In genomic region chr7:1712907-1713501, GRCh38 we compare ENCODE assay signal across 18 cellular contexts. TPM values are rescaled to one million over a fixed set of nuclear protein-coding genes. Genes with fewer than 3 reads are reported as not detected.
DNase-seq lines count a peak whose midpoint lies in the region; ATAC-seq, FAIRE-seq and TF ChIP-seq lines count a peak whose summit lies in the region.
"Had no signal": no experiment of that assay in that cellular context is flagged by ENCODE, and none has a peak within 500 bp of the region (broad histone marks: within the 10 kb centered on the region; RNA-seq: fewer than 3 reads in every experiment).

No MANE protein-coding gene starts in this region.

- TF ChIP-seq POLR2A in HepG2 (IDR thresholded peaks at IDR 0.05; ENCODE audit: insufficient read depth in 1 of 2, low read depth in 2 of 2, low read length in 2 of 2), result no peak

- no peaks in the 10 kb centered on the region for H3K27me3 ChIP-seq in BLaER1 treated with 17β-estradiol and CSF1 and Interleukin-3, amounts not matched to agents 10 nM and 100 nM
- H3K27me3 ChIP-seq in GM23338 (ENCODE audit: insufficient read depth) (no peaks in the 10 kb centered on the region), HepG2 (ENCODE audit: control insufficient read depth in 1 of 2, insufficient read depth in 2 of 2, low read length in 2 of 2) (no peaks in the 10 kb centered on the region; a peak in 2 of 5 replicates)

- peak overlapping the region in 6 of 11 experiments; percentile 17 to 48 (median 30); a peak in 9 of 22 replicates for H3K4me2 ChIP-seq in BLaER1 treated with 17β-estradiol and CSF1 and Interleukin-3, amounts not matched to agents 10 nM and 100 nM
- H3K4me2 ChIP-seq in GM23338 (peak overlapping the region; percentile 57), HepG2 (ENCODE audit: low read depth, low read length) (peak overlapping the region; percentile 74)

- peaks cover 11 to 20% (median 16%) of the 10 kb centered on the region in 11 experiments for H3K9me3 ChIP-seq in BLaER1 treated with 17β-estradiol and CSF1 and Interleukin-3, amounts not matched to agents 10 nM and 100 nM (replicated peaks in 1 of 11)
- H3K9me3 ChIP-seq in HepG2 (ENCODE audit: low read length), result peaks cover 12% of the 10 kb centered on the region

- in situ Hi-C loops in HepG2 (cut with HindIII; ENCODE audit: extremely low pct_ligation_motif_present, low pct_unique_long_range_greater_than_20kb), result loop anchor here (5.0 kb wide), 1 partner anchor 46 kb away; no protein-coding TSS in a partner anchor

- H3K27ac Mint-ChIP-seq in GM23338 (no peak overlapping the region), chondrocyte (ENCODE audit: unreplicated experiment) (no peak overlapping the region)
- H3K27ac Mint-ChIP-seq: activated CD8-positive, alpha-beta T cell treated with anti-CD3 and anti-CD28 coated beads, Interleukin-2, amount 10 ng/mL, durations not matched to agents 7 days and 5 days; CD4-positive, CD25-positive, alpha-beta regulatory T cell; stimulated activated memory B cell treated with anti-CD40 and anti-IgM and Interleukin-4, amounts not matched to agents 10 μg/mL and 1 μg/mL and 100 μg/mL, for 72 hours had no signal

- peaks cover 19% of the 10 kb centered on the region for H3K9me3 Mint-ChIP-seq in GM23338
- peaks cover 3% of the 10 kb centered on the region for H3K9me3 Mint-ChIP-seq in chondrocyte (ENCODE audit: low read depth)

- H3K36me3 ChIP-seq in BLaER1 treated with 17β-estradiol and CSF1 and Interleukin-3, amounts not matched to agents 10 nM and 100 nM, result peaks cover 0 to 11% (median 3%) of the 10 kb centered on the region in 11 experiments; a peak in 5 of 22 replicates
- peaks cover 3% of the 10 kb centered on the region; the same call in 1 of the 2 replicates for H3K36me3 ChIP-seq in GM23338 (ENCODE audit: insufficient read depth)
- no peaks in the 10 kb centered on the region for H3K36me3 ChIP-seq in HepG2 (replicated peaks in 1 of 2; ENCODE audit: control insufficient read depth in 1 of 2, insufficient read depth in 2 of 2, low read length in 2 of 2)

- H3K4me1 Mint-ChIP-seq in GM23338 (peaks cover 41% of the 10 kb centered on the region), chondrocyte (ENCODE audit: low read depth) (peaks cover 8% of the 10 kb centered on the region)

- peaks cover 18% of the 10 kb centered on the region for H3K27me3 Mint-ChIP-seq in GM23338 (ENCODE audit: insufficient read depth, low read depth, poor library complexity)
- peaks cover 13% of the 10 kb centered on the region for H3K27me3 Mint-ChIP-seq in chondrocyte (ENCODE audit: low read depth)

- TF ChIP-seq CTCF in GM23338 (conservative IDR thresholded peaks at IDR 0.05; ENCODE audit: low read depth in 2 of 2), result no peak
- no peak for TF ChIP-seq CTCF in chondrocyte (IDR thresholded peaks at IDR 0.05)
- TF ChIP-seq CTCF in HepG2 (CRISPR knock-in tag; IDR thresholded peaks at IDR 0.05), result no peak

- no peaks in the 10 kb centered on the region for H3K79me2 ChIP-seq in GM23338 (replicated peaks; ENCODE audit: insufficient read depth)
- no peaks in the 10 kb centered on the region for H3K79me2 ChIP-seq in HepG2 (ENCODE audit: insufficient read depth, low read length)

- ATAC-seq in GM23338 (peak; percentile 8), HepG2 (peak; percentile 14), GM21381 (IDR thresholded peaks at IDR 0.05; ENCODE audit: unreplicated experiment) (no peak), HG03039 (IDR thresholded peaks at IDR 0.05; ENCODE audit: unreplicated experiment) (no peak)
- ATAC-seq: activated CD8-positive, alpha-beta T cell treated with anti-CD3 and anti-CD28 coated beads, Interleukin-2, amount 10 ng/mL, durations not matched to agents 7 days and 5 days; stimulated activated memory B cell treated with anti-CD40 and anti-IgM and Interleukin-4, amounts not matched to agents 10 μg/mL and 1 μg/mL and 100 μg/mL, for 72 hours had no signal

- no peaks in the 10 kb centered on the region for H3K9me2 ChIP-seq in GM23338 (ENCODE audit: insufficient read depth)

- H3K4me1 ChIP-seq in BLaER1 treated with 17β-estradiol and CSF1 and Interleukin-3, amounts not matched to agents 10 nM and 100 nM, result peaks cover 5 to 53% (median 37%) of the 10 kb centered on the region in 10 experiments; a peak in 19 of 20 replicates
- H3K4me1 ChIP-seq in GM23338 (ENCODE audit: insufficient read depth), result peaks cover 23% of the 10 kb centered on the region
- H3K4me1 ChIP-seq in HepG2 (ENCODE audit: insufficient read depth, low read length), result peaks cover 58% of the 10 kb centered on the region

- H3K4me3 Mint-ChIP-seq in GM23338 (no peak overlapping the region), chondrocyte (ENCODE audit: unreplicated experiment) (no peak overlapping the region)
- H3K4me3 Mint-ChIP-seq: activated CD8-positive, alpha-beta T cell treated with anti-CD3 and anti-CD28 coated beads, Interleukin-2, amount 10 ng/mL, durations not matched to agents 7 days and 5 days; CD4-positive, CD25-positive, alpha-beta regulatory T cell; stimulated activated memory B cell treated with anti-CD40 and anti-IgM and Interleukin-4, amounts not matched to agents 10 μg/mL and 1 μg/mL and 100 μg/mL, for 72 hours had no signal

- intact Hi-C loops in HepG2 (cut with micrococcal nuclease; ENCODE audit: unreplicated experiment), result loop anchor here (2.0 kb wide), 1 partner anchor 48 kb away; no protein-coding TSS in a partner anchor

- CTCF ChIA-PET in HepG2 (lab: Yijun Ruan, JAX; ENCODE audit: low intra/inter-chr PET ratio, low total read pairs), result no interaction called here

- H2AFZ ChIP-seq in GM23338, result no peak overlapping the region
- H2AFZ ChIP-seq in HepG2 (ENCODE audit: low read length), result no peak overlapping the region

- H3K9ac ChIP-seq in BLaER1 treated with 17β-estradiol and CSF1 and Interleukin-3, amounts not matched to agents 10 nM and 100 nM, result no peak overlapping the region; a peak in 1 of 22 replicates
- H3K9ac ChIP-seq in HepG2 (ENCODE audit: insufficient read depth, low read depth, low read length), result 0 out of 2 replicates have a peak overlapping the region, but pooled peaks have one; percentile 47

- TF ChIP-seq EP300 in HepG2 (IDR thresholded peaks at IDR 0.05; ENCODE audit: low read depth in 2 of 2, low read length in 2 of 2) (no peak), HepG2 (CRISPR knock-in tag; IDR thresholded peaks at IDR 0.05; ENCODE audit: borderline replicate concordance) (no peak)

- no peaks in the 10 kb centered on the region for H3F3A ChIP-seq in GM23338 (replicated peaks; ENCODE audit: low read depth)

- POLR2A ChIA-PET in HepG2 (lab: Yijun Ruan, JAX), result no interaction called here

- TF ChIP-seq RAD21 in HepG2 (CRISPR knock-in tag; IDR thresholded peaks at IDR 0.05), result no peak

- WGBS in HepG2 (ENCODE audit: low lambda C conversion rate), result 71% methylated on average over 12 of the region's 18 CpGs

- no peak overlapping the region for H3K4me3 ChIP-seq in BLaER1 treated with 17β-estradiol and CSF1 and Interleukin-3, amounts not matched to agents 10 nM and 100 nM
- H3K4me3 ChIP-seq in GM23338 (no peak overlapping the region; the same call in 1 of the 2 replicates), HepG2 (replicated peaks in 1 of 3; ENCODE audit: insufficient read depth in 1 of 3, low read depth in 2 of 3, low read length in 3 of 3) (peak overlapping the region in 1 of 3 experiments; percentile 61; a peak in 1 of 6 replicates)
- H3K4me3 ChIP-seq: coronary artery, psoas muscle, skin epidermis had no signal

- H3K36me3 Mint-ChIP-seq in GM23338 (ENCODE audit: low read depth), result peaks cover 17% of the 10 kb centered on the region; the same call in 2 of the 3 replicates
- no peaks in the 10 kb centered on the region for H3K36me3 Mint-ChIP-seq in chondrocyte (ENCODE audit: low read depth)
- H3K36me3 Mint-ChIP-seq: CD4-positive, CD25-positive, alpha-beta regulatory T cell had no signal

- no peak for FAIRE-seq in HepG2 (lab: Jason Lieb, UNC)

- peaks cover 0 to 23% (median 0%) of the 10 kb centered on the region in 11 experiments; a peak in 7 of 22 replicates for H4K20me1 ChIP-seq in BLaER1 treated with 17β-estradiol and CSF1 and Interleukin-3, amounts not matched to agents 10 nM and 100 nM
- H4K20me1 ChIP-seq in GM23338 (replicated peaks; ENCODE audit: insufficient read depth), result no peaks in the 10 kb centered on the region
- no peaks in the 10 kb centered on the region for H4K20me1 ChIP-seq in HepG2 (ENCODE audit: insufficient read depth, low read length)

- H3K27ac ChIP-seq in BLaER1 treated with 17β-estradiol and CSF1 and Interleukin-3, amounts not matched to agents 10 nM and 100 nM, result no peak overlapping the region
- H3K27ac ChIP-seq in GM23338 (ENCODE audit: low read depth) (no peak overlapping the region), HepG2 (ENCODE audit: extremely low read length, insufficient read depth, low read length) (peak overlapping the region; percentile 66)
- H3K27ac ChIP-seq: coronary artery, psoas muscle, skin epidermis had no signal

- DNase-seq in GM23338 (ENCODE audit: low spot score), result no peak
- DNase-seq in chondrocyte (ENCODE audit: low spot score), result peak; percentile 75
- DNase-seq in HepG2 (ENCODE audit: low spot score), result no peak
- no peak for DNase-seq in T1000 (lab: John Stamatoyannopoulos, UW)
- DNase-seq in anterior cingulate cortex (lab: John Stamatoyannopoulos, UW), result no peak
- DNase-seq: activated CD8-positive, alpha-beta T cell treated with anti-CD3 and anti-CD28 coated beads, Interleukin-2, amount 10 ng/mL, durations not matched to agents 7 days and 5 days; activated gamma-delta T cell treated with Interleukin-2 at 50 U/mL for 16 hours; CD4-positive, CD25-positive, alpha-beta regulatory T cell; stimulated activated CD4-positive, alpha-beta T cell treated with anti-CD3 and anti-CD28 coated beads, Interleukin-2, amount 100 ng/mL, for 24 hours; T-helper 9 cell had no signal

- BruUV-seq in HepG2 (replicated peaks; lab: Mats Ljungman, UMichigan), result no TSS peak

RNA-seq across cellular contexts. Expression of gene ELFN1, which starts 42.9 kb away (rescaled TPM):
- total RNA-seq in GM23338 (2014; rRNA removed; shearing (Covaris generic)), result 3.5 and 5.0 TPM in 2 replicates
- 0.08 and 0.09 TPM in 2 replicates for polyA plus RNA-seq in GM23338 (2016; fragmentation: Nextera tagmentation; extraction: Ambion mirVana)
- total RNA-seq in chondrocyte, result 0.65 to 0.72 TPM (median 0.68 TPM) in 3 replicates
- total RNA-seq in HepG2 (2016; rRNA removed; fragmentation: Illumina TruSeq; extraction: Trizol), result 0.13 and 0.18 TPM in 2 replicates
- 0.10 TPM in 1 of 2 replicates, not detected in the other for total RNA-seq in HepG2 (2016; cell fraction: cytosol; rRNA removed; fragmentation: Illumina TruSeq; extraction: Trizol; ENCODE audit: low read depth)
- total RNA-seq in HepG2 (2016; cell fraction: insoluble cytoplasmic fraction; rRNA removed; fragmentation: Illumina TruSeq; extraction: Trizol), result 0.21 and 0.28 TPM in 2 replicates
- total RNA-seq in HepG2 (2016; cell fraction: membrane; rRNA removed; fragmentation: Illumina TruSeq; extraction: Trizol), result 0.10 and 0.12 TPM in 2 replicates
- 0.13 and 0.19 TPM in 2 replicates for total RNA-seq in HepG2 (2016; cell fraction: nucleus; rRNA removed; fragmentation: Illumina TruSeq; extraction: Trizol)
- 0.13 and 1.5 TPM in 2 replicates for polyA plus RNA-seq in HepG2 (2011; rRNA removed)
- polyA plus RNA-seq in HepG2 (2011; cell fraction: cytosol; rRNA removed), result 0.32 and 1.0 TPM in 2 replicates
- polyA plus RNA-seq in HepG2 (2011; cell fraction: nucleus; rRNA removed), result 0.48 and 1.6 TPM in 2 replicates
- 0.28 and 1.0 TPM in 2 replicates for polyA plus RNA-seq in HepG2 (2012)
- 0.03 and 0.05 TPM in 2 replicates for polyA plus RNA-seq in HepG2 (2016; cell fraction: cytosol; fragmentation: Illumina TruSeq; extraction: Trizol; ENCODE audit: low read depth)
- 0.22 and 0.29 TPM in 2 replicates for polyA plus RNA-seq in HepG2 (2016; cell fraction: insoluble cytoplasmic fraction; fragmentation: Illumina TruSeq; extraction: Trizol; ENCODE audit: low read depth)
- polyA plus RNA-seq in HepG2 (2016; cell fraction: membrane; fragmentation: Illumina TruSeq; extraction: Trizol; ENCODE audit: low read depth), result 0.09 and 0.12 TPM in 2 replicates
- 0.27 and 0.31 TPM in 2 replicates for polyA plus RNA-seq in HepG2 (2016; cell fraction: nucleus; fragmentation: Illumina TruSeq; extraction: Trizol; ENCODE audit: insufficient read depth, low read depth)
- polyA minus RNA-seq in HepG2 (2011; rRNA and poly(A)+ RNA removed; ENCODE audit: low replicate concordance), result 0.21 and 0.50 TPM in 2 replicates
- 0.18 and 1.1 TPM in 2 replicates for polyA minus RNA-seq in HepG2 (2011; cell fraction: cytosol; rRNA and poly(A)+ RNA removed)
- 0.13 and 0.50 TPM in 2 replicates for polyA minus RNA-seq in HepG2 (2011; cell fraction: nucleus; rRNA and poly(A)+ RNA removed)
- total RNA-seq: activated CD8-positive, alpha-beta T cell treated with anti-CD3 and anti-CD28 coated beads, Interleukin-2, amount 10 ng/mL, durations not matched to agents 7 days and 5 days; CD4-positive, CD25-positive, alpha-beta regulatory T cell; LHCN-M2 had no signal
- polyA plus RNA-seq: CD4-positive, CD25-positive, alpha-beta regulatory T cell had no signal

Comparison
In these comparisons a context has a peak if more than half of its experiments do, and no peak if none do; other contexts are left out.
1. ATAC-seq: peak in GM23338 (single experiment) and HepG2 (single experiment); none in GM21381 (single experiment) and HG03039 (single experiment).
2. Peak in every context shown above with its lines, with median percentiles within 50 percentile points of each other: H3K4me2 ChIP-seq.